8 cellular contexts compared by ENCODE assay signal in genomic region chr2:68767031-68767961, GRCh38. TPM values are rescaled to one million over a fixed set of nuclear protein-coding genes. Genes with fewer than 3 reads are reported as not detected.
DNase-seq lines count a peak whose midpoint lies in the region; ATAC-seq and TF ChIP-seq lines count a peak whose summit lies in the region.

No MANE protein-coding gene starts in this region.

- no peak overlapping the region for H3K4me2 ChIP-seq in neuronal stem cell (ENCODE audit: insufficient read depth, low read length, poor library complexity, severe bottlenecking)

- peak; percentile 30 for DNase-seq in activated T-helper 1 cell treated with Interleukin-2 at 50 U/mL for 16 hours (ENCODE audit: low read depth)
- DNase-seq in neuronal stem cell (ENCODE audit: low spot score), result no peak
- DNase-seq in posterior vena cava (ENCODE audit: low spot score), result no peak
- no peak for DNase-seq in nephron progenitor cell
- DNase-seq in hepatic stellate cell (ENCODE audit: low spot score), result no peak
- DNase-seq in GM19240 (ENCODE audit: insufficient read length, low spot score), result no peak

- no peak overlapping the region for H2BK120ac ChIP-seq in neuronal stem cell (ENCODE audit: low read depth, low read length)

- H3K9ac ChIP-seq in neuronal stem cell (ENCODE audit: low read depth, low read length, poor library complexity), result no peak overlapping the region

- WGBS in neuronal stem cell (ENCODE audit: extremely low coverage in 2 of 2, insufficient read length in 2 of 2, insufficient replicate concordance in 1 of 2), 2 donors, result no CpG with 5 or more reads among the region's 19 CpGs

- H3K36me3 ChIP-seq in neuronal stem cell (replicated peaks in 1 of 2; ENCODE audit: control insufficient read depth in 2 of 2, insufficient read depth in 2 of 2, low read length in 2 of 2), result no peaks in the 10 kb centered on the region

- H3K23ac ChIP-seq in neuronal stem cell (ENCODE audit: low read depth, low read length, poor library complexity), result peak overlapping the region; percentile 13

- H3K27ac Mint-ChIP-seq in nephron progenitor cell, result no peak overlapping the region

- no peak overlapping the region for H2BK5ac ChIP-seq in neuronal stem cell (ENCODE audit: low read length)

- H4K91ac ChIP-seq in neuronal stem cell (ENCODE audit: low read depth, low read length, poor library complexity), result no peak overlapping the region

- H3K18ac ChIP-seq in neuronal stem cell (ENCODE audit: low read length), result no peak overlapping the region

- H2BK12ac ChIP-seq in neuronal stem cell (ENCODE audit: low read length), result no peak overlapping the region

- peaks cover 5% of the 10 kb centered on the region for H3K27me3 Mint-ChIP-seq in nephron progenitor cell (ENCODE audit: low read depth, poor library complexity)

- H3K4me3 ChIP-seq in neuronal stem cell (ENCODE audit: low read length in 2 of 2), result no peak overlapping the region

- intact Hi-C loops in posterior vena cava (cut with DNase I), result no loop called here

- H3K4me1 Mint-ChIP-seq in nephron progenitor cell, result peaks cover 14% of the 10 kb centered on the region

- no peak overlapping the region for H2AFZ ChIP-seq in neuronal stem cell (ENCODE audit: low read length)

- no peaks in the 10 kb centered on the region for H3K36me3 Mint-ChIP-seq in nephron progenitor cell (ENCODE audit: low read depth)

- no peaks in the 10 kb centered on the region for H3K79me1 ChIP-seq in neuronal stem cell (ENCODE audit: low read depth, low read length)

- no peaks in the 10 kb centered on the region for H3K4me1 ChIP-seq in neuronal stem cell (ENCODE audit: control insufficient read depth in 2 of 2, insufficient read depth in 1 of 2, low read depth in 1 of 2, low read length in 2 of 2)

- H3K27ac ChIP-seq in neuronal stem cell (replicated peaks; ENCODE audit: low read length), result no peak overlapping the region

- H3K4me3 Mint-ChIP-seq in nephron progenitor cell, result no peak overlapping the region

- no peak overlapping the region for H3K4ac ChIP-seq in neuronal stem cell (ENCODE audit: low read length)

- H4K8ac ChIP-seq in neuronal stem cell (ENCODE audit: low read depth, low read length), result no peak overlapping the region

- ATAC-seq in GM18502 (IDR thresholded peaks at IDR 0.05; ENCODE audit: poor library complexity, unreplicated experiment) (peak; percentile 53), HG03103 (IDR thresholded peaks at IDR 0.05; ENCODE audit: low read depth, unreplicated experiment) (peak; percentile 42)

- H3K9me3 ChIP-seq in neuronal stem cell (replicated peaks in 1 of 2; ENCODE audit: control insufficient read depth in 2 of 2, insufficient read depth in 1 of 2, low read depth in 1 of 2, low read length in 2 of 2), result no peaks in the 10 kb centered on the region

- no peak for TF ChIP-seq CTCF in nephron progenitor cell (IDR thresholded peaks at IDR 0.05)

- no peak overlapping the region for H2BK15ac ChIP-seq in neuronal stem cell (ENCODE audit: low read length)

- H2AK5ac ChIP-seq in neuronal stem cell (ENCODE audit: low read depth, low read length), result no peak overlapping the region

- no peaks in the 10 kb centered on the region for H3K9me3 Mint-ChIP-seq in nephron progenitor cell

- H3K14ac ChIP-seq in neuronal stem cell (ENCODE audit: low read length), result no peak overlapping the region

- H3K27me3 ChIP-seq in neuronal stem cell (ENCODE audit: control insufficient read depth in 3 of 3, insufficient read depth in 3 of 3, low read depth in 1 of 3, low read length in 3 of 3), result no peaks in the 10 kb centered on the region

RNA-seq across cellular contexts. Expression of gene ARHGAP25, which starts 32.7 kb away (rescaled TPM):
- polyA plus RNA-seq in neuronal stem cell (2013, experiment 1 of 2), result 1.4 TPM
- 1.4 TPM for polyA plus RNA-seq in neuronal stem cell (2013, experiment 2 of 2)
- total RNA-seq in posterior vena cava, result 10 to 100 TPM in 1 of 2 donors, 1 to 10 TPM in 1; 8.1 to 10.7 TPM
